24 cellular contexts compared by ENCODE assay signal in the genomic region with DNA sequence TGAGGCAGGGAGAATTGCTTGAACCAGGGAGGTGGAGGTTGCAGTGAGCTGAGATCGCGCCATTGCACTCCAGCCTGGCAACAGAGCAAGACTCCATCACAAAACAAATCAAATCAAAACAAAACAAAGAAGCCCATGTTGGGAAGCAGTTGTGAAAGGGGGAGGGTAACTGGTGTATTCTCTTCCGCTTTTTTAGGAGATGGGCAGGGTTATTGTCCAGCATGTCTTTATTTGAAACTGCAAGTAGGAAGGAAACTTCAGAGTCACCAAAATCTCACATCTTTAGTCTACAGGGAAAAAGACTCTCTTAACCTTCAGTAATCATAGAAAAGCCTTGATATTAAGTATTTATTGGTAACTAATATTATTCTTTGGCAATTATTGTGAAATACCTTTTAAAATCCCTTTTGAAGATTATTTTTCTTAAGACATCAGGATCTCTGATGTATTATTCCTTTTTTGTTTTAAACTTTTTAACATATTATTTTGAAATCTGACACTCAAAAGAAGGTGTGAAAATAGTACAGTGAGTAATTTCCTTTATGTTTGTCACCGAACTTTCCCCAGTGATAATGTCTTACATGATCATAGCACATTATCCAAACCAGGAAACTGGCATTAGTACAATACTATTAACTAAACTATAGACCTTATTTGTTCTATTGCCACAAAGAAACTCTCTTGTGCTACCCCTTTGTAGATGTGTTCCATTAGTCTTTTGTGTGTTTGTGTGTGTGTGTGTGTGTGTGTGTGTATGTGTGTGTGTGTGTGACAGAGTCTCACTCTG.
A peak's percentile ranks its signal among the peaks of the same experiment; 100 is the strongest.
DNase-seq lines count a peak whose midpoint lies in the region; ATAC-seq and TF ChIP-seq lines count a peak whose summit lies in the region.
"Had no signal": no experiment of that assay in that cellular context is flagged by ENCODE, and none has a peak within 500 bp of the region (broad histone marks: within the 10 kb centered on the region; RNA-seq: fewer than 3 reads in every experiment).

No MANE protein-coding gene starts in this region.

- H3K27me3 Mint-ChIP-seq in activated CD4-positive, alpha-beta T cell treated with anti-CD3 and anti-CD28 coated beads for 36 hours: peaks cover 10% of the 10 kb centered on the region
- peaks cover 0 to 17% of the 10 kb centered on the region in 2 donors for H3K27me3 Mint-ChIP-seq in effector memory CD8-positive, alpha-beta T cell

- CTCF ChIA-PET in activated CD4-positive, alpha-beta T cell treated with anti-CD3 and anti-CD28 coated beads for 36 hours (lab: Charles Lee): interaction anchor here (0.7 to 1.0 kb wide), 2 partner anchors 73 to 599 kb away, joined by 3 read pairs; no protein-coding TSS in a partner anchor

- no peaks in the 10 kb centered on the region for H3K36me3 Mint-ChIP-seq in activated CD4-positive, alpha-beta T cell treated with anti-CD3 and anti-CD28 coated beads for 36 hours (ENCODE audit: low read depth)
- H3K36me3 Mint-ChIP-seq in effector memory CD8-positive, alpha-beta T cell (ENCODE audit: insufficient read depth): no peaks in the 10 kb centered on the region
- H3K36me3 Mint-ChIP-seq in stimulated activated effector memory CD8-positive, alpha-beta T cell treated with anti-CD3 and anti-CD28 coated beads, Interleukin-12 subunit alpha, Interleukin-12 subunit beta, amount 100 ng/mL, for 72 hours: no peaks in the 10 kb centered on the region

- H3K27ac ChIP-seq in SJSA1: peak overlapping the region; percentile 91; the same call in 1 of the 2 replicates
- no peak overlapping the region for H3K27ac ChIP-seq in stomach
- H3K27ac ChIP-seq: breast epithelium, parathyroid adenoma, right lobe of liver, transverse colon, WERI-Rb-1 had no signal

- DNase-seq in activated CD4-positive, alpha-beta T cell treated with anti-CD3 and anti-CD28 coated beads for 36 hours: no peak
- no peak for DNase-seq in activated CD4-positive, alpha-beta T cell treated with anti-CD3 and anti-CD28 coated beads, Interleukin-2, amount 50 U/mL, for 4 hours
- peak in 1 of 2 experiments; percentile 14 for DNase-seq in SJSA1 (ENCODE audit: low read depth in 1 of 2, low spot score in 2 of 2)
- DNase-seq in effector memory CD8-positive, alpha-beta T cell: no peak
- DNase-seq in stimulated activated effector memory CD8-positive, alpha-beta T cell treated with anti-CD3 and anti-CD28 coated beads, Interleukin-12 subunit alpha, Interleukin-12 subunit beta, amount 100 ng/mL, for 72 hours (ENCODE audit: low spot score in 2 of 2): no peak
- DNase-seq in T-helper 9 cell: no peak
- no peak for DNase-seq in stomach
- no peak for DNase-seq in activated effector memory CD4-positive, alpha-beta T cell treated with anti-CD3 and anti-CD28 coated beads, Interleukin-2, amount 50 U/mL, for 16 hours
- DNase-seq: amniotic stem cell; cortex of kidney; DMS79; hypothalamus; left ventricle myocardium superior; midbrain; NCI-H1694 treated with DMSO at 0.1 percent for 48 hours; NCI-H2171 treated with DMSO at 0.1 percent for 48 hours; NCI-H524 treated with DMSO at 0.1 percent for 48 hours; nephron progenitor cell; NK-92 treated with Interleukin-12 subunit alpha and Interleukin-12 subunit beta, amount 100 ng/mL, for 24 hours; right lobe of liver; transverse colon; WERI-Rb-1 had no signal

- H3K4me3 Mint-ChIP-seq in activated CD4-positive, alpha-beta T cell treated with anti-CD3 and anti-CD28 coated beads for 36 hours: no peak overlapping the region
- no peak overlapping the region for H3K4me3 Mint-ChIP-seq in effector memory CD8-positive, alpha-beta T cell
- no peak overlapping the region for H3K4me3 Mint-ChIP-seq in stimulated activated effector memory CD8-positive, alpha-beta T cell treated with anti-CD3 and anti-CD28 coated beads, Interleukin-12 subunit alpha, Interleukin-12 subunit beta, amount 100 ng/mL, for 72 hours
- H3K4me3 Mint-ChIP-seq: nephron progenitor cell had no signal

- TF ChIP-seq POLR2A in stomach (IDR thresholded peaks at IDR 0.05): no peak

- H3K36me3 ChIP-seq in SJSA1 (no peaks in the 10 kb centered on the region), stomach (no peaks in the 10 kb centered on the region)
- H3K36me3 ChIP-seq: breast epithelium, right lobe of liver, transverse colon, WERI-Rb-1 had no signal

- no peak for TF ChIP-seq CTCF in stomach (IDR thresholded peaks at IDR 0.05)

- no peak overlapping the region for H3K27ac Mint-ChIP-seq in activated CD4-positive, alpha-beta T cell treated with anti-CD3 and anti-CD28 coated beads for 36 hours
- peak overlapping the region; percentile 25 to 35 for H3K27ac Mint-ChIP-seq in effector memory CD8-positive, alpha-beta T cell
- peak overlapping the region; percentile 23 for H3K27ac Mint-ChIP-seq in stimulated activated effector memory CD8-positive, alpha-beta T cell treated with anti-CD3 and anti-CD28 coated beads, Interleukin-12 subunit alpha, Interleukin-12 subunit beta, amount 100 ng/mL, for 72 hours

- TF ChIP-seq EP300 in stomach (IDR thresholded peaks at IDR 0.05): no peak

- H3K9me3 Mint-ChIP-seq in activated CD4-positive, alpha-beta T cell treated with anti-CD3 and anti-CD28 coated beads for 36 hours (ENCODE audit: low read depth): no peaks in the 10 kb centered on the region
- no peaks in the 10 kb centered on the region for H3K9me3 Mint-ChIP-seq in effector memory CD8-positive, alpha-beta T cell
- no peaks in the 10 kb centered on the region for H3K9me3 Mint-ChIP-seq in stimulated activated effector memory CD8-positive, alpha-beta T cell treated with anti-CD3 and anti-CD28 coated beads, Interleukin-12 subunit alpha, Interleukin-12 subunit beta, amount 100 ng/mL, for 72 hours

- H3K9me3 ChIP-seq in SJSA1 (replicated peaks) (no peaks in the 10 kb centered on the region), stomach (no peaks in the 10 kb centered on the region)
- H3K9me3 ChIP-seq: breast epithelium, right lobe of liver, transverse colon had no signal

- H3K4me3 ChIP-seq in SJSA1 (no peak overlapping the region), stomach (no peak overlapping the region)
- H3K4me3 ChIP-seq: breast epithelium, right lobe of liver, transverse colon had no signal

- H3K27me3 ChIP-seq in SJSA1 (replicated peaks): no peaks in the 10 kb centered on the region
- H3K27me3 ChIP-seq in stomach: no peaks in the 10 kb centered on the region
- H3K27me3 ChIP-seq: breast epithelium, right lobe of liver, transverse colon had no signal

- peak; percentile 76 for ATAC-seq in activated CD4-positive, alpha-beta T cell treated with anti-CD3 and anti-CD28 coated beads for 36 hours
- peak; percentile 54 for ATAC-seq in effector memory CD8-positive, alpha-beta T cell (replicated peaks)
- ATAC-seq in stimulated activated effector memory CD8-positive, alpha-beta T cell treated with anti-CD3 and anti-CD28 coated beads, Interleukin-12 subunit alpha, Interleukin-12 subunit beta, amount 100 ng/mL, for 72 hours: peak; percentile 63
- ATAC-seq: left ventricle myocardium superior had no signal

- WGBS in stomach, 5 donors: 70 to 84% (median 78%) methylated on average over 4 of the region's 4 CpGs

- POLR2A ChIA-PET in activated CD4-positive, alpha-beta T cell treated with anti-CD3 and anti-CD28 coated beads for 36 hours (lab: Charles Lee): no interaction called here

- H3K4me1 Mint-ChIP-seq in activated CD4-positive, alpha-beta T cell treated with anti-CD3 and anti-CD28 coated beads for 36 hours: peaks cover 6% of the 10 kb centered on the region
- H3K4me1 Mint-ChIP-seq in effector memory CD8-positive, alpha-beta T cell (ENCODE audit: low read depth in 2 of 2): peaks cover 2 to 10% of the 10 kb centered on the region in 2 donors
- H3K4me1 Mint-ChIP-seq in stimulated activated effector memory CD8-positive, alpha-beta T cell treated with anti-CD3 and anti-CD28 coated beads, Interleukin-12 subunit alpha, Interleukin-12 subunit beta, amount 100 ng/mL, for 72 hours: peaks cover 12% of the 10 kb centered on the region

- intact Hi-C loops in activated CD4-positive, alpha-beta T cell treated with anti-CD3 and anti-CD28 coated beads for 36 hours (cut with DNase I, micrococcal nuclease): no loop called here
- intact Hi-C loops in stomach (cut with DNase I; ENCODE audit: low total_unique reads): no loop called here

- H3K4me1 ChIP-seq in SJSA1 (replicated peaks) (peaks cover 40% of the 10 kb centered on the region), stomach (peaks cover 0 to 15% (median 6%) of the 10 kb centered on the region in 4 donors)
- H3K4me1 ChIP-seq: breast epithelium, parathyroid adenoma, right lobe of liver, transverse colon had no signal
